ENCODE assay signal across 19 cellular contexts in genomic region chr1:160062134-160062533, GRCh38. TPM values are rescaled to one million over a fixed set of nuclear protein-coding genes. Genes with fewer than 3 reads are reported as not detected.
DNase-seq lines count a peak whose midpoint lies in the region; ATAC-seq lines count a peak whose summit lies in the region.
"Had no signal": no experiment of that assay in that cellular context is flagged by ENCODE, and none has a peak within 500 bp of the region (broad histone marks: within the 10 kb centered on the region; RNA-seq: fewer than 3 reads in every experiment).

No MANE protein-coding gene starts in this region.

- ATAC-seq in left ventricle myocardium superior = peak; percentile 27
- ATAC-seq in GM21529 (IDR thresholded peaks at IDR 0.05; ENCODE audit: unreplicated experiment) = no peak
- ATAC-seq: activated CD8-positive, alpha-beta memory T cell treated with anti-CD3 and anti-CD28 coated beads, Interleukin-2, amount 10 ng/mL, durations not matched to agents 7 days and 5 days; stimulated activated effector memory CD8-positive, alpha-beta T cell treated with anti-CD3 and anti-CD28 coated beads, Interleukin-12 subunit alpha, Interleukin-12 subunit beta, amount 100 ng/mL, for 72 hours had no signal

- DNase-seq in left ventricle myocardium superior (no peak), cardiac septum (ENCODE audit: low spot score) (no peak), inferior parietal cortex (ENCODE audit: extremely low spot score) (peak; percentile 86), superior temporal gyrus (ENCODE audit: extremely low spot score) (peak; percentile 96)
- no peak for DNase-seq in stimulated activated naive CD4-positive, alpha-beta T cell (lab: John Stamatoyannopoulos, UW)
- DNase-seq: activated CD4-positive, alpha-beta T cell treated with anti-CD3 and anti-CD28 coated beads for 1 hour; activated CD8-positive, alpha-beta memory T cell treated with anti-CD3 and anti-CD28 coated beads, Interleukin-2, amount 10 ng/mL, durations not matched to agents 7 days and 5 days; aorta; cortex of kidney; glutamatergic neuron; GOT3; NCI-H1092 treated with DMSO at 0.1 percent for 48 hours; NCI-H2107; NCI-H526 treated with DMSO at 0.1 percent for 48 hours; ovary; T-helper 9 cell had no signal

- intact Hi-C loops in left ventricle myocardium superior (cut with micrococcal nuclease) = no loop called here
- intact Hi-C loops in cardiac septum (cut with DNase I) = no loop called here

RNA-seq across cellular contexts. Expression of gene KCNJ10, which starts 7.8 kb away (rescaled TPM):
- total RNA-seq in left ventricle myocardium superior (not detected), cardiac septum (0.05 TPM)
- total RNA-seq: activated CD8-positive, alpha-beta memory T cell treated with anti-CD3 and anti-CD28 coated beads, Interleukin-2, amount 10 ng/mL, durations not matched to agents 7 days and 5 days; mononuclear cell had no signal

RNA-seq across cellular contexts. Expression of gene KCNJ9, which starts 19.2 kb away (rescaled TPM):
- total RNA-seq in left ventricle myocardium superior (not detected), cardiac septum (not detected)
- total RNA-seq: activated CD8-positive, alpha-beta memory T cell treated with anti-CD3 and anti-CD28 coated beads, Interleukin-2, amount 10 ng/mL, durations not matched to agents 7 days and 5 days; aorta; mononuclear cell; ovary had no signal

RNA-seq across cellular contexts. Expression of gene PIGM, which starts 30.3 kb away (rescaled TPM):
- total RNA-seq in left ventricle myocardium superior (2.4 TPM), cardiac septum (2.3 TPM)

RNA-seq across cellular contexts. Expression of gene IGSF8, which starts 36.3 kb away (rescaled TPM):
- total RNA-seq in left ventricle myocardium superior (19.2 TPM), cardiac septum (29.7 TPM)

RNA-seq across cellular contexts. Expression of gene ATP1A2, which starts 53.4 kb away (rescaled TPM):
- total RNA-seq in left ventricle myocardium superior (243 TPM), cardiac septum (147 TPM)
- total RNA-seq: activated CD8-positive, alpha-beta memory T cell treated with anti-CD3 and anti-CD28 coated beads, Interleukin-2, amount 10 ng/mL, durations not matched to agents 7 days and 5 days had no signal

Comparison
In these comparisons a context has a peak if more than half of its experiments do, and no peak if none do; other contexts are left out.
1. DNase-seq: peak in inferior parietal cortex (single experiment) and superior temporal gyrus (single experiment); none in left ventricle myocardium superior (single experiment), cardiac septum (single experiment) and stimulated activated naive CD4-positive, alpha-beta T cell (0 of 6).